22 cellular contexts compared by ENCODE assay signal in genomic region chr3:190564175-190564574, GRCh38. TPM values are rescaled to one million over a fixed set of nuclear protein-coding genes. Genes with fewer than 3 reads are reported as not detected.
A peak's percentile ranks its signal among the peaks of the same experiment; 100 is the strongest.
DNase-seq lines count a peak whose midpoint lies in the region; ATAC-seq and TF ChIP-seq lines count a peak whose summit lies in the region.
"Had no signal": no experiment of that assay in that cellular context is flagged by ENCODE, and none has a peak within 500 bp of the region (broad histone marks: within the 10 kb centered on the region; RNA-seq: fewer than 3 reads in every experiment).

No MANE protein-coding gene starts in this region.

- H3K4me1 ChIP-seq in IMR-90 (ENCODE audit: control insufficient read depth, insufficient read depth, low read length), result peaks cover 4% of the 10 kb centered on the region
- H3K4me1 ChIP-seq: Peyer's patch had no signal

- no peak for TF ChIP-seq RAD21 in IMR-90 (IDR thresholded peaks at IDR 0.05; ENCODE audit: low read length)

- CTCF ChIA-PET in IMR-90 (lab: Yijun Ruan, JAX), result no interaction called here

- H3K4me3 ChIP-seq in IMR-90 (ENCODE audit: insufficient read depth, low read depth, low read length), result no peak overlapping the region
- H3K4me3 ChIP-seq: BLaER1, Peyer's patch, SJSA1 had no signal

- H2AFZ ChIP-seq in IMR-90 (replicated peaks; ENCODE audit: low read length, poor library complexity), result no peak overlapping the region

- H3K23ac ChIP-seq in IMR-90 (ENCODE audit: low read depth, low read length), result no peak overlapping the region

- H3K9ac ChIP-seq in IMR-90 (ENCODE audit: low read depth, low read length), result no peak overlapping the region
- H3K9ac ChIP-seq: BLaER1 had no signal

- no peak for TF ChIP-seq CTCF in IMR-90 (conservative IDR thresholded peaks at IDR 0.05; ENCODE audit: low read depth, low read length)

- H3K36me3 ChIP-seq in IMR-90 (ENCODE audit: control insufficient read depth, insufficient read depth, low read length), result no peaks in the 10 kb centered on the region
- H3K36me3 ChIP-seq: BLaER1, Peyer's patch had no signal

- no peaks in the 10 kb centered on the region for H3K27me3 ChIP-seq in IMR-90 (ENCODE audit: control insufficient read depth, insufficient read depth, low read length)
- H3K27me3 ChIP-seq: BLaER1, Peyer's patch, SJSA1 had no signal

- no TSS peak for BruUV-seq in IMR-90 (replicated peaks; lab: Mats Ljungman, UMichigan)

- H3K14ac ChIP-seq in IMR-90 (replicated peaks; ENCODE audit: low read depth, low read length), result no peak overlapping the region

- peaks cover 75% of the 10 kb centered on the region for H3K4me1 Mint-ChIP-seq in activated T-cell treated with anti-CD3 and anti-CD28 coated beads, Interleukin-2, amount 50 U/mL, for 24 hours (ENCODE audit: low read depth)
- peaks cover 40% of the 10 kb centered on the region for H3K4me1 Mint-ChIP-seq in activated T-helper 17 cell treated with anti-CD3 and anti-CD28 coated beads, Interleukin-2, amount 50 U/mL, for 72 hours
- peaks cover 60% of the 10 kb centered on the region for H3K4me1 Mint-ChIP-seq in stimulated activated effector memory CD8-positive, alpha-beta T cell treated with anti-CD3 and anti-CD28 coated beads, Interleukin-12 subunit alpha, Interleukin-12 subunit beta, amount 100 ng/mL, for 72 hours

- H4K5ac ChIP-seq in IMR-90 (ENCODE audit: low read depth, low read length), result no peak overlapping the region

- no peak for ATAC-seq in IMR-90 (ENCODE audit: low read depth)
- no peak for ATAC-seq in activated T-helper 17 cell treated with anti-CD3 and anti-CD28 coated beads, Interleukin-2, amount 50 U/mL, for 72 hours (replicated peaks)
- ATAC-seq in stimulated activated effector memory CD8-positive, alpha-beta T cell treated with anti-CD3 and anti-CD28 coated beads, Interleukin-12 subunit alpha, Interleukin-12 subunit beta, amount 100 ng/mL, for 72 hours, result no peak
- ATAC-seq in GM19452 (IDR thresholded peaks at IDR 0.05; ENCODE audit: unreplicated experiment), result no peak

- H3K56ac ChIP-seq in IMR-90 (ENCODE audit: extremely low read depth, insufficient read depth, low read length), result no peak overlapping the region

- no peak overlapping the region for H3K18ac ChIP-seq in IMR-90 (ENCODE audit: low read depth, low read length)

- peak overlapping the region; percentile 92 for H3K27ac Mint-ChIP-seq in activated T-cell treated with anti-CD3 and anti-CD28 coated beads, Interleukin-2, amount 50 U/mL, for 24 hours
- no peak overlapping the region for H3K27ac Mint-ChIP-seq in activated T-helper 17 cell treated with anti-CD3 and anti-CD28 coated beads, Interleukin-2, amount 50 U/mL, for 72 hours
- peak overlapping the region; percentile 94 for H3K27ac Mint-ChIP-seq in stimulated activated effector memory CD8-positive, alpha-beta T cell treated with anti-CD3 and anti-CD28 coated beads, Interleukin-12 subunit alpha, Interleukin-12 subunit beta, amount 100 ng/mL, for 72 hours

- no peak for TF ChIP-seq POLR2A in IMR-90 (IDR thresholded peaks at IDR 0.05; ENCODE audit: low read depth, low read length)

- H2BK5ac ChIP-seq in IMR-90 (ENCODE audit: low read depth, low read length, poor library complexity, severe bottlenecking), result no peak overlapping the region

- intact Hi-C loops in IMR-90 (cut with micrococcal nuclease), result no loop called here

- no peak overlapping the region for H2BK120ac ChIP-seq in IMR-90 (ENCODE audit: low read depth, low read length)

- peaks cover 5% of the 10 kb centered on the region; the same call in 1 of the 2 replicates for H3K9me1 ChIP-seq in IMR-90 (ENCODE audit: insufficient read depth, low read length)

- H2BK20ac ChIP-seq in IMR-90 (ENCODE audit: low read depth, low read length), result no peak overlapping the region

- no peak overlapping the region for H2AK5ac ChIP-seq in IMR-90 (ENCODE audit: low read depth, low read length)

- no peak overlapping the region for H4K8ac ChIP-seq in IMR-90 (ENCODE audit: low read depth in 2 of 2, low read length in 2 of 2)

- H3K9me3 ChIP-seq in IMR-90 (ENCODE audit: control insufficient read depth, insufficient read depth, low read length), result no peaks in the 10 kb centered on the region
- H3K9me3 ChIP-seq: BLaER1, Peyer's patch, SJSA1 had no signal

- POLR2A ChIA-PET in IMR-90 (lab: Charles Lee; ENCODE audit: unreplicated experiment), result no interaction called here

- no peaks in the 10 kb centered on the region for H3K27me3 Mint-ChIP-seq in activated T-cell treated with anti-CD3 and anti-CD28 coated beads, Interleukin-2, amount 50 U/mL, for 24 hours
- H3K27me3 Mint-ChIP-seq in activated T-helper 17 cell treated with anti-CD3 and anti-CD28 coated beads, Interleukin-2, amount 50 U/mL, for 72 hours, result no peaks in the 10 kb centered on the region
- H3K27me3 Mint-ChIP-seq: CD4-positive, alpha-beta memory T cell had no signal

- H3K9me3 Mint-ChIP-seq in activated T-cell treated with anti-CD3 and anti-CD28 coated beads, Interleukin-2, amount 50 U/mL, for 24 hours, result peaks cover 10% of the 10 kb centered on the region
- no peaks in the 10 kb centered on the region for H3K9me3 Mint-ChIP-seq in activated T-helper 17 cell treated with anti-CD3 and anti-CD28 coated beads, Interleukin-2, amount 50 U/mL, for 72 hours
- peaks cover 6% of the 10 kb centered on the region for H3K9me3 Mint-ChIP-seq in stimulated activated effector memory CD8-positive, alpha-beta T cell treated with anti-CD3 and anti-CD28 coated beads, Interleukin-12 subunit alpha, Interleukin-12 subunit beta, amount 100 ng/mL, for 72 hours

- H2BK15ac ChIP-seq in IMR-90 (ENCODE audit: low read depth, low read length), result no peak overlapping the region

- H3K27ac ChIP-seq in IMR-90 (ENCODE audit: insufficient read depth, low read length), result no peak overlapping the region
- H3K27ac ChIP-seq: BLaER1, HL-60, Peyer's patch, SJSA1 had no signal

- no peak overlapping the region for H3K4me3 Mint-ChIP-seq in activated T-cell treated with anti-CD3 and anti-CD28 coated beads, Interleukin-2, amount 50 U/mL, for 24 hours
- H3K4me3 Mint-ChIP-seq in activated T-helper 17 cell treated with anti-CD3 and anti-CD28 coated beads, Interleukin-2, amount 50 U/mL, for 72 hours, result peak overlapping the region; percentile 71
- no peak overlapping the region for H3K4me3 Mint-ChIP-seq in stimulated activated effector memory CD8-positive, alpha-beta T cell treated with anti-CD3 and anti-CD28 coated beads, Interleukin-12 subunit alpha, Interleukin-12 subunit beta, amount 100 ng/mL, for 72 hours
- H3K4me3 Mint-ChIP-seq: CD4-positive, alpha-beta memory T cell had no signal

- H3K4ac ChIP-seq in IMR-90 (ENCODE audit: low read depth, low read length), result no peak overlapping the region

- DNase-seq in activated T-cell treated with anti-CD3 and anti-CD28 coated beads, Interleukin-2, amount 50 U/mL, for 24 hours, result no peak
- DNase-seq in activated T-cell treated with anti-CD3 and anti-CD28 coated beads, Interleukin-2, amount 50 U/mL, for 1 hour, result no peak
- DNase-seq in IMR-90, result no peak
- no peak for DNase-seq in stimulated activated effector memory CD8-positive, alpha-beta T cell treated with anti-CD3 and anti-CD28 coated beads, Interleukin-12 subunit alpha, Interleukin-12 subunit beta, amount 100 ng/mL, for 72 hours (ENCODE audit: low spot score in 2 of 2)
- DNase-seq in SIG-M5 treated with dmso at 0.1 percent for 504 hours (lab: John Stamatoyannopoulos, UW; ENCODE audit: unreplicated experiment), result no peak
- DNase-seq: ACHN; CD4-positive, alpha-beta memory T cell; DMS153; H7; NCI-H1694; NCI-H2081; NCI-H2171; NCI-H345; NCI-H524; NCI-H774; Peyer's patch had no signal

- WGBS in IMR-90 (ENCODE audit: extremely low coverage in 2 of 2, insufficient read length in 1 of 2), 2 experiments, result no CpG with 5 or more reads among the region's 2 CpGs

- no peak overlapping the region for H2AK9ac ChIP-seq in IMR-90 (replicated peaks; ENCODE audit: low read depth, low read length, poor library complexity)

- in situ Hi-C loops in IMR-90 (cut with MboI; ENCODE audit: low sequenced_read_pairs), result no loop called here

- no peaks in the 10 kb centered on the region for H4K20me1 ChIP-seq in IMR-90 (ENCODE audit: insufficient read depth, low read length)
- H4K20me1 ChIP-seq: BLaER1 had no signal

- H4K91ac ChIP-seq in IMR-90 (ENCODE audit: insufficient read depth, low read depth, low read length), result no peak overlapping the region

- dilution Hi-C loops in IMR-90 (cut with HindIII; ENCODE audit: low sequenced_read_pairs, unreplicated experiment), result no loop called here

- no peak overlapping the region for H3K4me2 ChIP-seq in IMR-90 (ENCODE audit: low read depth, low read length)
- H3K4me2 ChIP-seq: BLaER1 had no signal

- peaks cover 0 to 3% of the 10 kb centered on the region in 2 experiments; a peak in 1 of 4 replicates for H3K79me1 ChIP-seq in IMR-90 (ENCODE audit: low read depth in 1 of 2, low read length in 2 of 2)

- H3K36me3 Mint-ChIP-seq in activated T-cell treated with anti-CD3 and anti-CD28 coated beads, Interleukin-2, amount 50 U/mL, for 24 hours (ENCODE audit: low read depth), result peaks cover 65% of the 10 kb centered on the region
- peaks cover 31% of the 10 kb centered on the region for H3K36me3 Mint-ChIP-seq in activated T-helper 17 cell treated with anti-CD3 and anti-CD28 coated beads, Interleukin-2, amount 50 U/mL, for 72 hours (ENCODE audit: low read depth)
- H3K36me3 Mint-ChIP-seq in stimulated activated effector memory CD8-positive, alpha-beta T cell treated with anti-CD3 and anti-CD28 coated beads, Interleukin-12 subunit alpha, Interleukin-12 subunit beta, amount 100 ng/mL, for 72 hours, result peaks cover 46% of the 10 kb centered on the region

TF ChIP-seq in IMR-90, 13 proteins besides CTCF, POLR2A, EP300 and RAD21:
- TF ChIP-seq SMC3 (IDR thresholded peaks at IDR 0.05; ENCODE audit: low read depth, low read length) (no peak), MAZ (IDR thresholded peaks at IDR 0.05; ENCODE audit: borderline replicate concordance, low read depth, low read length) (no peak), ELK1 (IDR thresholded peaks at IDR 0.05; ENCODE audit: borderline replicate concordance, low read depth, low read length) (no peak), NFE2L2 (IDR thresholded peaks at IDR 0.05; ENCODE audit: low read depth, low read length) (0 out of 2 replicates have a peak, but pooled peaks have one; percentile 52)

RNA-seq across cellular contexts. Expression of gene IL1RAP, which starts 50.3 kb away (rescaled TPM):
- 9.4 and 11.3 TPM in 2 replicates for total RNA-seq in IMR-90 (2012; rRNA removed)
- polyA plus RNA-seq in IMR-90 (2012; rRNA removed), result 7.4 and 8.3 TPM in 2 replicates
- 1.3 and 2.2 TPM in 2 replicates for polyA plus RNA-seq in IMR-90 (2012; cell fraction: cytosol; rRNA removed)
- 1.3 and 4.4 TPM in 2 replicates for polyA plus RNA-seq in IMR-90 (2012; cell fraction: nucleus; rRNA removed; ENCODE audit: low replicate concordance)
- 10 to 100 TPM; 17.2 to 29.2 TPM for total RNA-seq in activated T-helper 17 cell treated with anti-CD3 and anti-CD28 coated beads, Interleukin-2, amount 50 U/mL, for 72 hours
- total RNA-seq: G401 had no signal
